Comparison of ENCODE assay signal across 30 cellular contexts in the genomic region with DNA sequence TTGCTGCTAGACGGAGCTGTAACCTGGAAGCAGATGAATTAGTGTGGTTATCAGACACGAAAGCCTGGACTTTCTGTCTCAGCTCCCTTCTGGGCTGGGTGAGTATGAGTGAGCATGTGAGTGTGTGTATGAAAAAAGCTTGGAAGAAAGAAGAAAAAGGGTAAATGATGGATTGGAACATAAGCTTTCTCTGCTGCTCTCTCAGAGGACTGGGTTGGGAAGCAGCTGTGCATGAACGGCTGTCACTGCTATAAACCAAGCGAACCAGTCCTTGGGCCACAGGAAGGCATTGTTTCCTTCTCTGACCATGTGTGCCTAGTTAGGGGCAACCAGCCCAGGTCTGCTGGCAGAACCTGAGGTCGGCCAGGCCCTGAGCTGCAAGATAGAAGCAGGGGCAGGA.
"Had no signal": no experiment of that assay in that cellular context is flagged by ENCODE, and none has a peak within 500 bp of the region (broad histone marks: within the 10 kb centered on the region; RNA-seq: fewer than 3 reads in every experiment).

No MANE protein-coding gene starts in this region.

- H3K27ac Mint-ChIP-seq: immature natural killer cell; naive B cell; natural killer cell treated with Interleukin-12 subunit alpha and Interleukin-12 subunit beta and Interleukin-15 and Interleukin-18, amount 100 ng/mL, for 72 hours; neural progenitor cell; stimulated activated memory B cell treated with anti-CD40 and anti-IgM and Interleukin-4, amounts not matched to agents 10 μg/mL and 1 μg/mL and 100 μg/mL, for 72 hours had no signal

- DNase-seq: cerebellar nuclear complex; cortex of kidney; effector memory CD8-positive, alpha-beta T cell; foreskin keratinocyte; heart right ventricle; hippocampal formation; immature natural killer cell; islet precursor cell; kidney glomerular epithelial cell; left colon; left ventricle myocardium superior; lower lobe of right lung; naive B cell; sigmoid colon; stimulated activated CD4-positive, alpha-beta T cell treated with anti-CD3 and anti-CD28 coated beads, Interleukin-4, amount 100 ng/mL, for 4 hours; stimulated activated naive CD8-positive, alpha-beta T cell treated with anti-CD3 and anti-CD28 coated beads, Interleukin-15, Interleukin-2, amounts not matched to agents 100 U/mL and 50 U/mL, for 24 hours; substantia nigra; testis; upper lobe of left lung had no signal

- H3K27ac ChIP-seq: epithelial cell of prostate, foreskin keratinocyte, gastroesophageal sphincter, heart right ventricle, lower lobe of right lung, neural progenitor cell, prostate gland, right atrium auricular region, sigmoid colon, testis, tibial artery, upper lobe of left lung had no signal

- H3K4me3 Mint-ChIP-seq: effector memory CD8-positive, alpha-beta T cell; immature natural killer cell; naive B cell; natural killer cell treated with Interleukin-12 subunit alpha and Interleukin-12 subunit beta and Interleukin-15 and Interleukin-18, amount 100 ng/mL, for 72 hours; neural progenitor cell; stimulated activated memory B cell treated with anti-CD40 and anti-IgM and Interleukin-4, amounts not matched to agents 10 μg/mL and 1 μg/mL and 100 μg/mL, for 72 hours had no signal

- H2AFZ ChIP-seq: neural progenitor cell had no signal

- ATAC-seq: effector memory CD8-positive, alpha-beta T cell; esophagus mucosa; foreskin keratinocyte; gastroesophageal sphincter; heart right ventricle; left colon; left ventricle myocardium superior; lower lobe of right lung; natural killer cell treated with Interleukin-12 subunit alpha and Interleukin-12 subunit beta and Interleukin-15 and Interleukin-18, amount 100 ng/mL, for 72 hours; stimulated activated memory B cell treated with anti-CD40 and anti-IgM and Interleukin-4, amounts not matched to agents 10 μg/mL and 1 μg/mL and 100 μg/mL, for 72 hours; stimulated activated naive CD8-positive, alpha-beta T cell treated with anti-CD3 and anti-CD28 coated beads, Interleukin-15, Interleukin-2, amounts not matched to agents 100 U/mL and 50 U/mL, for 24 hours had no signal

- H3K27me3 ChIP-seq: foreskin keratinocyte, gastroesophageal sphincter, heart right ventricle, neural progenitor cell, right atrium auricular region, sigmoid colon, testis, tibial artery, upper lobe of left lung had no signal

- H3K36me3 ChIP-seq: neural progenitor cell had no signal

- H3K9me3 Mint-ChIP-seq: effector memory CD8-positive, alpha-beta T cell; immature natural killer cell; naive B cell; natural killer cell treated with Interleukin-12 subunit alpha and Interleukin-12 subunit beta and Interleukin-15 and Interleukin-18, amount 100 ng/mL, for 72 hours; neural progenitor cell; stimulated activated memory B cell treated with anti-CD40 and anti-IgM and Interleukin-4, amounts not matched to agents 10 μg/mL and 1 μg/mL and 100 μg/mL, for 72 hours had no signal

- H3K9me3 ChIP-seq: gastroesophageal sphincter, heart right ventricle, lower lobe of right lung, prostate gland, right atrium auricular region, sigmoid colon, spleen, testis, tibial artery, upper lobe of left lung had no signal

- H3K36me3 Mint-ChIP-seq: immature natural killer cell; naive B cell; natural killer cell treated with Interleukin-12 subunit alpha and Interleukin-12 subunit beta and Interleukin-15 and Interleukin-18, amount 100 ng/mL, for 72 hours; stimulated activated memory B cell treated with anti-CD40 and anti-IgM and Interleukin-4, amounts not matched to agents 10 μg/mL and 1 μg/mL and 100 μg/mL, for 72 hours had no signal

- H3K4me2 ChIP-seq: neural progenitor cell had no signal

- H3K4me1 Mint-ChIP-seq: naive B cell; stimulated activated memory B cell treated with anti-CD40 and anti-IgM and Interleukin-4, amounts not matched to agents 10 μg/mL and 1 μg/mL and 100 μg/mL, for 72 hours had no signal

- H3K4me3 ChIP-seq: gastroesophageal sphincter, heart right ventricle, lower lobe of right lung, neural progenitor cell, prostate gland, right atrium auricular region, sigmoid colon, skin epidermis, spleen, testis, tibial artery, upper lobe of left lung had no signal

- H3K9ac ChIP-seq: neural progenitor cell had no signal
